8 cellular contexts compared by ENCODE assay signal in genomic region chr1:110524311-110525249, GRCh38. TPM values are rescaled to one million over a fixed set of nuclear protein-coding genes. Genes with fewer than 3 reads are reported as not detected.
DNase-seq lines count a peak whose midpoint lies in the region; ATAC-seq and TF ChIP-seq lines count a peak whose summit lies in the region.

No MANE protein-coding gene starts in this region.

- no peaks in the 10 kb centered on the region for H3K36me3 Mint-ChIP-seq in nephron (ENCODE audit: low read depth)

- no peaks in the 10 kb centered on the region for H3K4me1 Mint-ChIP-seq in nephron

- H3K4me3 ChIP-seq in epithelial cell of proximal tubule (ENCODE audit: low read depth, low read length) (no peak overlapping the region), testis (no peak overlapping the region)

- peaks cover 69% of the 10 kb centered on the region for H3K27me3 Mint-ChIP-seq in nephron (ENCODE audit: low read depth)

- no peaks in the 10 kb centered on the region for H3K9me3 Mint-ChIP-seq in nephron

- no peak overlapping the region for H3K27ac ChIP-seq in testis

- H3K4me1 ChIP-seq in testis: no peaks in the 10 kb centered on the region

- intact Hi-C loops in testis (cut with DNase I; ENCODE audit: low total_unique reads): no loop called here

- ATAC-seq in GM19035 (IDR thresholded peaks at IDR 0.05; ENCODE audit: unreplicated experiment): no peak

- no peaks in the 10 kb centered on the region for H3K9me3 ChIP-seq in testis

- TF ChIP-seq POLR2A in testis (IDR thresholded peaks at IDR 0.05): no peak

- H3K36me3 ChIP-seq in testis (ENCODE audit: low read depth, missing control alignments): no peaks in the 10 kb centered on the region

- H3K4me3 Mint-ChIP-seq in nephron: no peak overlapping the region

- H3K27ac Mint-ChIP-seq in nephron: no peak overlapping the region

- H3K27me3 ChIP-seq in testis: no peaks in the 10 kb centered on the region

- DNase-seq in AG20443 (ENCODE audit: low spot score) (peak; percentile 51), H4 (ENCODE audit: low spot score) (peak; percentile 49), NCI-H748 (lab: John Stamatoyannopoulos, UW; ENCODE audit: unreplicated experiment) (peak; percentile 80), epithelial cell of proximal tubule (ENCODE audit: low read depth) (no peak), testis (peak; percentile 56)
- DNase-seq in activated CD8-positive, alpha-beta memory T cell treated with anti-CD3 and anti-CD28 coated beads for 48 hours (ENCODE audit: low read depth in 2 of 3, low spot score in 2 of 3): peak; percentile 6 to 36 (median 7)

- WGBS in testis, 2 donors: 34 to 37% methylated on average over 20 of the region's 20 CpGs

- TF ChIP-seq CTCF in epithelial cell of proximal tubule (conservative IDR thresholded peaks at IDR 0.05; ENCODE audit: low read depth, low read length) (peak; percentile 76), nephron (IDR thresholded peaks at IDR 0.05; ENCODE audit: unreplicated experiment in 3 of 3) (peak; percentile 66 to 75 (median 71)), testis (IDR thresholded peaks at IDR 0.05) (peak; percentile 47 to 71 (median 63))

RNA-seq across cellular contexts. Expression of gene KCNA10, which starts 5.6 kb away (rescaled TPM):
- total RNA-seq in H4 (2014; rRNA removed; shearing (Covaris generic)): not detected in 2 replicates
- total RNA-seq in epithelial cell of proximal tubule (not detected in 2 replicates), testis (under 1 TPM in 1 of 2 donors, not detected in 1; 0.50 TPM)
- 0.21 TPM for polyA plus RNA-seq in testis (ENCODE audit: insufficient read depth, low read depth, low replicate concordance)
